ENCODE assay signal across 33 cellular contexts in the genomic region with DNA sequence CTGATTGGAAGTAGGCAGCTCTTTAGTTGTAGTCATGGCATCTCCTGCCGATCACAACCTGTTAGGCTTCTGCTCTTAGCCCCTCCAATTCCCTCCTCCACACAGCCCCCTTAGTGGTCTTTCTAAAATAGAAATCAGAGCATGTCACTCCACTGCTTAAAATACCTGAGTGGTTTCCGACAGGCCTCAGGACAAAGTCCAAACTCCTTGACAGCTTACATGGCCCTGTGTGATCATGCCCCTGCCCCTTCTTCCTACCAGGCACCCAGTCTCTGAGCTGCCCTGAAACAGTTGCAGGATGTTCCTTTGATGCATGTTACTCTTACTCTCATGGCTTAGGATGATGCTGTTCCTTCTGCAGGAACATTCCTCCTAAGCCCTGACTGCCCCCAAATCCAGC.
"Had no signal": no experiment of that assay in that cellular context is flagged by ENCODE, and none has a peak within 500 bp of the region (broad histone marks: within the 10 kb centered on the region; RNA-seq: fewer than 3 reads in every experiment).

No MANE protein-coding gene starts in this region.

- H3K27me3 Mint-ChIP-seq: activated CD4-positive, alpha-beta T cell treated with anti-CD3 and anti-CD28 coated beads, Interleukin-2, amount 10 ng/mL, durations not matched to agents 24 days and 14 days; activated CD8-positive, alpha-beta T cell treated with anti-CD3 and anti-CD28 coated beads for 36 hours had no signal

- H3K4me1 ChIP-seq: body of pancreas, breast epithelium, SJSA1 had no signal

- DNase-seq: activated CD4-positive, alpha-beta T cell treated with anti-CD3 and anti-CD28 coated beads, Interleukin-2, amount 10 ng/mL, durations not matched to agents 24 days and 14 days; activated CD4-positive, alpha-beta T cell treated with anti-CD3 and anti-CD28 coated beads, Interleukin-2, amount 50 U/mL, for 4 hours; activated CD8-positive, alpha-beta T cell treated with anti-CD3 and anti-CD28 coated beads for 36 hours; activated gamma-delta T cell treated with Interleukin-2 at 50 U/mL for 16 hours; activated naive CD4-positive, alpha-beta T cell treated with anti-CD3 and anti-CD28 coated beads for 36 hours; activated T-cell treated with anti-CD3 and anti-CD28 coated beads, Interleukin-2, amount 50 U/mL, for 1 hour; activated T-cell treated with anti-CD3 and anti-CD28 coated beads, Interleukin-2, amount 50 U/mL, for 72 hours; adrenal gland; body of pancreas; caudate nucleus; Karpas-422; KBM-7; MG63; NCI-H1048; NCI-H1105 treated with DMSO at 0.1 percent for 48 hours; NCI-H1436; NCI-H1694; NCI-H1930; NCI-H345; NCI-H526; NCI-H748 treated with DMSO at 0.1 percent for 48 hours; NK-92 treated with Interleukin-12 subunit alpha and Interleukin-12 subunit beta, amount 100 ng/mL, for 24 hours; PC-3; Peyer's patch; RPMI8226; SHP77 treated with DMSO at 0.1 percent for 48 hours; SK-N-SH had no signal

- ATAC-seq: activated CD8-positive, alpha-beta T cell treated with anti-CD3 and anti-CD28 coated beads for 36 hours; activated naive CD4-positive, alpha-beta T cell treated with anti-CD3 and anti-CD28 coated beads, Interleukin-2, amount 50 U/mL, for 72 hours; activated T-cell treated with anti-CD3 and anti-CD28 coated beads, Interleukin-2, amount 50 U/mL, for 72 hours; body of pancreas; PC-3 had no signal

- H3K4me3 ChIP-seq: adrenal gland, body of pancreas, breast epithelium, MG63, Peyer's patch, SJSA1 had no signal

- H3K4me2 ChIP-seq: SK-N-SH had no signal

- H3K4me3 Mint-ChIP-seq: activated CD4-positive, alpha-beta T cell treated with anti-CD3 and anti-CD28 coated beads, Interleukin-2, amount 10 ng/mL, durations not matched to agents 24 days and 14 days; activated CD8-positive, alpha-beta T cell treated with anti-CD3 and anti-CD28 coated beads for 36 hours; activated naive CD4-positive, alpha-beta T cell treated with anti-CD3 and anti-CD28 coated beads for 36 hours; activated T-cell treated with anti-CD3 and anti-CD28 coated beads, Interleukin-2, amount 50 U/mL, for 72 hours; T-helper 1 cell treated with Interleukin-12 subunit alpha and Interleukin-12 subunit beta and Interleukin-4 antibody, amounts not matched to agents 30 μg/mL and 1 μg/mL, for 36 hours; T-helper 2 cell treated with Interferon-gamma antibody and Interleukin-4, amounts not matched to agents 5 μg/mL and 100 μg/mL, for 36 hours had no signal

- H3K9me3 Mint-ChIP-seq: activated CD4-positive, alpha-beta T cell treated with anti-CD3 and anti-CD28 coated beads, Interleukin-2, amount 10 ng/mL, durations not matched to agents 24 days and 14 days; activated CD8-positive, alpha-beta T cell treated with anti-CD3 and anti-CD28 coated beads for 36 hours; activated naive CD4-positive, alpha-beta T cell treated with anti-CD3 and anti-CD28 coated beads for 36 hours; activated naive CD4-positive, alpha-beta T cell treated with anti-CD3 and anti-CD28 coated beads, Interleukin-2, amount 50 U/mL, for 72 hours; activated T-cell treated with anti-CD3 and anti-CD28 coated beads, Interleukin-2, amount 50 U/mL, for 72 hours; activated T-helper 2 cell treated with anti-CD3 and anti-CD28 coated beads, Interferon-gamma antibody, Interleukin-2, Interleukin-4, amounts not matched to agents 10 μg/mL and 5 μg/mL and 100 μg/mL, durations not matched to agents 14 hours and 24 hours and 36 hours; T-helper 1 cell treated with Interleukin-12 subunit alpha and Interleukin-12 subunit beta and Interleukin-4 antibody, amounts not matched to agents 30 μg/mL and 1 μg/mL, for 36 hours; T-helper 2 cell treated with Interferon-gamma antibody and Interleukin-4, amounts not matched to agents 5 μg/mL and 100 μg/mL, for 36 hours had no signal

- H3K36me3 ChIP-seq: breast epithelium had no signal

- H3K27me3 ChIP-seq: adrenal gland, body of pancreas, breast epithelium, MG63, Peyer's patch, SJSA1 had no signal

- H3K27ac Mint-ChIP-seq: activated CD4-positive, alpha-beta T cell treated with anti-CD3 and anti-CD28 coated beads, Interleukin-2, amount 10 ng/mL, durations not matched to agents 24 days and 14 days; activated CD8-positive, alpha-beta T cell treated with anti-CD3 and anti-CD28 coated beads for 36 hours; activated naive CD4-positive, alpha-beta T cell treated with anti-CD3 and anti-CD28 coated beads for 36 hours; activated T-cell treated with anti-CD3 and anti-CD28 coated beads, Interleukin-2, amount 50 U/mL, for 72 hours; activated T-helper 2 cell treated with anti-CD3 and anti-CD28 coated beads, Interferon-gamma antibody, Interleukin-2, Interleukin-4, amounts not matched to agents 10 μg/mL and 5 μg/mL and 100 μg/mL, durations not matched to agents 14 hours and 24 hours and 36 hours; T-helper 1 cell treated with Interleukin-12 subunit alpha and Interleukin-12 subunit beta and Interleukin-4 antibody, amounts not matched to agents 30 μg/mL and 1 μg/mL, for 36 hours; T-helper 2 cell treated with Interferon-gamma antibody and Interleukin-4, amounts not matched to agents 5 μg/mL and 100 μg/mL, for 36 hours had no signal

- H3K9ac ChIP-seq: SK-N-SH had no signal

- H3K27ac ChIP-seq: body of pancreas, breast epithelium, Peyer's patch, SJSA1 had no signal

- H3K9me2 ChIP-seq: SK-N-SH had no signal

- H3K9me3 ChIP-seq: adrenal gland, body of pancreas, breast epithelium, MG63, Peyer's patch, SJSA1, SK-N-SH had no signal
